1 cellular context compared by ENCODE assay signal in the genomic region with DNA sequence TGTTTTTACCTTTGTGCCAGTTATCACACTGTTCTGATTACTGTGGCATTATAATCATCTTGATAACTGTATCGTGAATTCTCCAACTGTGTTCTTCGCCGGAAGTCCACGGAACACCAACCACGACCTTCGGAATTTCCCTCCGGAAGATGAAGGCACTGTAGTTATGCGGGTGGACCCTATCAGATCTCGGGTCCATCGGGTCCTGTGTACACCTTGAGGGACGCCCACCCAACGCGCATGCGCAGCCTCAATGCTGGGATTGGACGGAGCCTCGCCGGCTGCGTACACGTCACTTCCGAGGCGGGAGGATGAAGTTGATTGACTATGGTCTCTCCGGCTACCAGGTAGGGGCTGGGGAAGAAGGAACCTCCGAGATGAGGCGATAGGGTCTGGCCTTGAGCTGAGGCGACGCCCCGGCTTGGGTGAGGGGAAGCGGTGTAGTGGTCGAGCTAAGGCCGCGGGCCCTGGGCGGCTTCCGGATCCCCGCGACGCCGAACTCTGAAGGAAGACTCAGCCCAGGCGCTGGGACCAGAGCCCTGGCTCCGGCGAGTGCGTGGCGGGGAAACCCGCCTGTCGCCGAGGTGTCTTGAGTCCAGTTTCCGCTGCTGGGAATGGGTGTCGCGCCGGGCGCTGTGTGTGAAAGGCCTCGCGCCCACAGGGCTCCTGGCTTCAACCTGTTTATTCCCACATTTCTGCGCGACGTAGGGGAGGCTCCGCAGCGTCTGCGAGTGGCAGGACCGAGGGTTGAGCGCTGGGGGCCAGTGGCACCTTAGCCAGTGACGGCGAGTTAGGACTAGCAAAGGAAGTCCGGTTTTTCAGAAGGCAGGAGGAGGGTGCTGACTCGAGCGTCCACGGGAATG.
TF ChIP-seq lines count a peak whose summit lies in the region.

A gene with protein sequence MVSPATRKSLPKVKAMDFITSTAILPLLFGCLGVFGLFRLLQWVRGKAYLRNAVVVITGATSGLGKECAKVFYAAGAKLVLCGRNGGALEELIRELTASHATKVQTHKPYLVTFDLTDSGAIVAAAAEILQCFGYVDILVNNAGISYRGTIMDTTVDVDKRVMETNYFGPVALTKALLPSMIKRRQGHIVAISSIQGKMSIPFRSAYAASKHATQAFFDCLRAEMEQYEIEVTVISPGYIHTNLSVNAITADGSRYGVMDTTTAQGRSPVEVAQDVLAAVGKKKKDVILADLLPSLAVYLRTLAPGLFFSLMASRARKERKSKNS (plus strand): TSS at position 320 of the 863 bp plus-strand sequence. CDS start 8 bp downstream, at position 328.

TF ChIP-seq in HepG2, 621 proteins besides CTCF, POLR2A, EP300 and RAD21 (continued from another document and continues in another):
- TF ChIP-seq, protein P1, sequence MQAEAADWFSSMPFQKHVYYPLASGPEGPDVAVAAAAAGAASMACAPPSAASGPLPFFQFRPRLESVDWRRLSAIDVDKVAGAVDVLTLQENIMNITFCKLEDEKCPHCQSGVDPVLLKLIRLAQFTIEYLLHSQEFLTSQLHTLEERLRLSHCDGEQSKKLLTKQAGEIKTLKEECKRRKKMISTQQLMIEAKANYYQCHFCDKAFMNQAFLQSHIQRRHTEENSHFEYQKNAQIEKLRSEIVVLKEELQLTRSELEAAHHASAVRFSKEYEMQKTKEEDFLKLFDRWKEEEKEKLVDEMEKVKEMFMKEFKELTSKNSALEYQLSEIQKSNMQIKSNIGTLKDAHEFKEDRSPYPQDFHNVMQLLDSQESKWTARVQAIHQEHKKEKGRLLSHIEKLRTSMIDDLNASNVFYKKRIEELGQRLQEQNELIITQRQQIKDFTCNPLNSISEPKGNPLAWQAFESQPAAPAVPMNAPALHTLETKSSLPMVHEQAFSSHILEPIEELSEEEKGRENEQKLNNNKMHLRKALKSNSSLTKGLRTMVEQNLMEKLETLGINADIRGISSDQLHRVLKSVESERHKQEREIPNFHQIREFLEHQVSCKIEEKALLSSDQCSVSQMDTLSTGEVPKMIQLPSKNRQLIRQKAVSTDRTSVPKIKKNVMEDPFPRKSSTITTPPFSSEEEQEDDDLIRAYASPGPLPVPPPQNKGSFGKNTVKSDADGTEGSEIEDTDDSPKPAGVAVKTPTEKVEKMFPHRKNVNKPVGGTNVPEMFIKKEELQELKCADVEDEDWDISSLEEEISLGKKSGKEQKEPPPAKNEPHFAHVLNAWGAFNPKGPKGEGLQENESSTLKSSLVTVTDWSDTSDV (CRISPR knock-in tag; IDR thresholded peaks at IDR 0.05): no peak
- TF ChIP-seq, protein P2, sequence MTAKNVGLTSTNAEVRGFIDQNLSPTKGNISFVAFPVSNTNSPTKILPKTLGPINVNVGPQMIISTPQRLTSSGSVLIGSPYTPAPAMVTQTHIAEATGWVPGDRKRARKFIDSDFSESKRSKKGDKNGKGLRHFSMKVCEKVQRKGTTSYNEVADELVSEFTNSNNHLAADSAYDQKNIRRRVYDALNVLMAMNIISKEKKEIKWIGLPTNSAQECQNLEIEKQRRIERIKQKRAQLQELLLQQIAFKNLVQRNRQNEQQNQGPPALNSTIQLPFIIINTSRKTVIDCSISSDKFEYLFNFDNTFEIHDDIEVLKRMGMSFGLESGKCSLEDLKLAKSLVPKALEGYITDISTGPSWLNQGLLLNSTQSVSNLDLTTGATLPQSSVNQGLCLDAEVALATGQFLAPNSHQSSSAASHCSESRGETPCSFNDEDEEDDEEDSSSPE (CRISPR knock-in tag; IDR thresholded peaks at IDR 0.05): peak; percentile 87
- TF ChIP-seq, protein P3, sequence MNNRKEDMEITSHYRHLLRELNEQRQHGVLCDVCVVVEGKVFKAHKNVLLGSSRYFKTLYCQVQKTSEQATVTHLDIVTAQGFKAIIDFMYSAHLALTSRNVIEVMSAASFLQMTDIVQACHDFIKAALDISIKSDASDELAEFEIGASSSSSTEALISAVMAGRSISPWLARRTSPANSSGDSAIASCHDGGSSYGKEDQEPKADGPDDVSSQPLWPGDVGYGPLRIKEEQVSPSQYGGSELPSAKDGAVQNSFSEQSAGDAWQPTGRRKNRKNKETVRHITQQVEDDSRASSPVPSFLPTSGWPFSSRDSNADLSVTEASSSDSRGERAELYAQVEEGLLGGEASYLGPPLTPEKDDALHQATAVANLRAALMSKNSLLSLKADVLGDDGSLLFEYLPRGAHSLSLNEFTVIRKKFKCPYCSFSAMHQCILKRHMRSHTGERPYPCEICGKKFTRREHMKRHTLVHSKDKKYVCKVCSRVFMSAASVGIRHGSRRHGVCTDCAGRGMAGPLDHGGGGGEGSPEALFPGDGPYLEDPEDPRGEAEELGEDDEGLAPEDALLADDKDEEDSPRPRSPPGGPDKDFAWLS (CRISPR knock-in tag; IDR thresholded peaks at IDR 0.05; ENCODE audit: borderline replicate concordance): no peak
- TF ChIP-seq TOE1 (CRISPR knock-in tag; IDR thresholded peaks at IDR 0.05) (no peak), PITX1 (CRISPR knock-in tag; IDR thresholded peaks at IDR 0.05) (peak; percentile 47; the same call in 1 of the 2 replicates), ZMYM4 (CRISPR knock-in tag; IDR thresholded peaks at IDR 0.05) (peak; percentile 92), ZNF232 (CRISPR knock-in tag; IDR thresholded peaks at IDR 0.05; ENCODE audit: borderline replicate concordance) (no peak), ZNF747 (CRISPR knock-in tag; IDR thresholded peaks at IDR 0.05; ENCODE audit: borderline replicate concordance) (no peak), FOXA1 (IDR thresholded peaks at IDR 0.05) (no peak), FOXA1 (CRISPR knock-in tag; IDR thresholded peaks at IDR 0.05) (peak; percentile 93), MAFG (CRISPR knock-in tag; IDR thresholded peaks at IDR 0.05) (no peak), HMGA1 (CRISPR knock-in tag; conservative IDR thresholded peaks at IDR 0.05) (no peak), SOX5 (CRISPR knock-in tag; IDR thresholded peaks at IDR 0.05; ENCODE audit: borderline replicate concordance) (0 out of 2 replicates have a peak, but pooled peaks have one; percentile 27), ZNF10 (CRISPR knock-in tag; IDR thresholded peaks at IDR 0.05; ENCODE audit: borderline replicate concordance, low read depth) (no peak), ZSCAN31 (CRISPR knock-in tag; IDR thresholded peaks at IDR 0.05; ENCODE audit: low read depth) (no peak), FOSL2 (CRISPR knock-in tag; IDR thresholded peaks at IDR 0.05) (0 out of 2 replicates have a peak, but pooled peaks have one; percentile 4), ZNF7 (CRISPR knock-in tag; IDR thresholded peaks at IDR 0.05) (no peak), ZNF598 (CRISPR knock-in tag; IDR thresholded peaks at IDR 0.05; ENCODE audit: borderline replicate concordance) (no peak), JUN (CRISPR knock-in tag; IDR thresholded peaks at IDR 0.05) (no peak), XBP1 (CRISPR knock-in tag; IDR thresholded peaks at IDR 0.05) (no peak), SP1 (IDR thresholded peaks at IDR 0.05) (no peak), SP1 (CRISPR knock-in tag; IDR thresholded peaks at IDR 0.05) (no peak), ATF7-NPFF (CRISPR knock-in tag; IDR thresholded peaks at IDR 0.05; ENCODE audit: low read depth) (0 out of 2 replicates have a peak, but pooled peaks have one; percentile 59), CCAR2 (optimal IDR thresholded peaks at IDR 0.05; ENCODE audit: low read depth, low read length) (no peak), FOXP1 (IDR thresholded peaks at IDR 0.05) (no peak), FOXP1 (CRISPR knock-in tag; IDR thresholded peaks at IDR 0.05) (no peak), SP140L (CRISPR knock-in tag; IDR thresholded peaks at IDR 0.05; ENCODE audit: borderline replicate concordance) (peak; percentile 18; the same call in 1 of the 2 replicates), SMAD3 (CRISPR knock-in tag; IDR thresholded peaks at IDR 0.05) (peak; percentile 32; the same call in 1 of the 2 replicates), POGZ (CRISPR knock-in tag; IDR thresholded peaks at IDR 0.05) (peak; percentile 88)
- TF ChIP-seq, protein P4, sequence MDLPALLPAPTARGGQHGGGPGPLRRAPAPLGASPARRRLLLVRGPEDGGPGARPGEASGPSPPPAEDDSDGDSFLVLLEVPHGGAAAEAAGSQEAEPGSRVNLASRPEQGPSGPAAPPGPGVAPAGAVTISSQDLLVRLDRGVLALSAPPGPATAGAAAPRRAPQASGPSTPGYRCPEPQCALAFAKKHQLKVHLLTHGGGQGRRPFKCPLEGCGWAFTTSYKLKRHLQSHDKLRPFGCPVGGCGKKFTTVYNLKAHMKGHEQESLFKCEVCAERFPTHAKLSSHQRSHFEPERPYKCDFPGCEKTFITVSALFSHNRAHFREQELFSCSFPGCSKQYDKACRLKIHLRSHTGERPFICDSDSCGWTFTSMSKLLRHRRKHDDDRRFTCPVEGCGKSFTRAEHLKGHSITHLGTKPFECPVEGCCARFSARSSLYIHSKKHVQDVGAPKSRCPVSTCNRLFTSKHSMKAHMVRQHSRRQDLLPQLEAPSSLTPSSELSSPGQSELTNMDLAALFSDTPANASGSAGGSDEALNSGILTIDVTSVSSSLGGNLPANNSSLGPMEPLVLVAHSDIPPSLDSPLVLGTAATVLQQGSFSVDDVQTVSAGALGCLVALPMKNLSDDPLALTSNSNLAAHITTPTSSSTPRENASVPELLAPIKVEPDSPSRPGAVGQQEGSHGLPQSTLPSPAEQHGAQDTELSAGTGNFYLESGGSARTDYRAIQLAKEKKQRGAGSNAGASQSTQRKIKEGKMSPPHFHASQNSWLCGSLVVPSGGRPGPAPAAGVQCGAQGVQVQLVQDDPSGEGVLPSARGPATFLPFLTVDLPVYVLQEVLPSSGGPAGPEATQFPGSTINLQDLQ (CRISPR knock-in tag; IDR thresholded peaks at IDR 0.05): peak; percentile 24; the same call in 1 of the 2 replicates
- TF ChIP-seq, protein P5, sequence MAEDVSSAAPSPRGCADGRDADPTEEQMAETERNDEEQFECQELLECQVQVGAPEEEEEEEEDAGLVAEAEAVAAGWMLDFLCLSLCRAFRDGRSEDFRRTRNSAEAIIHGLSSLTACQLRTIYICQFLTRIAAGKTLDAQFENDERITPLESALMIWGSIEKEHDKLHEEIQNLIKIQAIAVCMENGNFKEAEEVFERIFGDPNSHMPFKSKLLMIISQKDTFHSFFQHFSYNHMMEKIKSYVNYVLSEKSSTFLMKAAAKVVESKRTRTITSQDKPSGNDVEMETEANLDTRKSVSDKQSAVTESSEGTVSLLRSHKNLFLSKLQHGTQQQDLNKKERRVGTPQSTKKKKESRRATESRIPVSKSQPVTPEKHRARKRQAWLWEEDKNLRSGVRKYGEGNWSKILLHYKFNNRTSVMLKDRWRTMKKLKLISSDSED (CRISPR knock-in tag; IDR thresholded peaks at IDR 0.05): no peak
- TF ChIP-seq, protein P6, sequence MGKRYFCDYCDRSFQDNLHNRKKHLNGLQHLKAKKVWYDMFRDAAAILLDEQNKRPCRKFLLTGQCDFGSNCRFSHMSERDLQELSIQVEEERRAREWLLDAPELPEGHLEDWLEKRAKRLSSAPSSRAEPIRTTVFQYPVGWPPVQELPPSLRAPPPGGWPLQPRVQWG (CRISPR knock-in tag; IDR thresholded peaks at IDR 0.05; ENCODE audit: borderline replicate concordance, low read depth): no peak
- TF ChIP-seq, protein P7, sequence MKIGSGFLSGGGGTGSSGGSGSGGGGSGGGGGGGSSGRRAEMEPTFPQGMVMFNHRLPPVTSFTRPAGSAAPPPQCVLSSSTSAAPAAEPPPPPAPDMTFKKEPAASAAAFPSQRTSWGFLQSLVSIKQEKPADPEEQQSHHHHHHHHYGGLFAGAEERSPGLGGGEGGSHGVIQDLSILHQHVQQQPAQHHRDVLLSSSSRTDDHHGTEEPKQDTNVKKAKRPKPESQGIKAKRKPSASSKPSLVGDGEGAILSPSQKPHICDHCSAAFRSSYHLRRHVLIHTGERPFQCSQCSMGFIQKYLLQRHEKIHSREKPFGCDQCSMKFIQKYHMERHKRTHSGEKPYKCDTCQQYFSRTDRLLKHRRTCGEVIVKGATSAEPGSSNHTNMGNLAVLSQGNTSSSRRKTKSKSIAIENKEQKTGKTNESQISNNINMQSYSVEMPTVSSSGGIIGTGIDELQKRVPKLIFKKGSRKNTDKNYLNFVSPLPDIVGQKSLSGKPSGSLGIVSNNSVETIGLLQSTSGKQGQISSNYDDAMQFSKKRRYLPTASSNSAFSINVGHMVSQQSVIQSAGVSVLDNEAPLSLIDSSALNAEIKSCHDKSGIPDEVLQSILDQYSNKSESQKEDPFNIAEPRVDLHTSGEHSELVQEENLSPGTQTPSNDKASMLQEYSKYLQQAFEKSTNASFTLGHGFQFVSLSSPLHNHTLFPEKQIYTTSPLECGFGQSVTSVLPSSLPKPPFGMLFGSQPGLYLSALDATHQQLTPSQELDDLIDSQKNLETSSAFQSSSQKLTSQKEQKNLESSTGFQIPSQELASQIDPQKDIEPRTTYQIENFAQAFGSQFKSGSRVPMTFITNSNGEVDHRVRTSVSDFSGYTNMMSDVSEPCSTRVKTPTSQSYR (CRISPR knock-in tag; IDR thresholded peaks at IDR 0.05; ENCODE audit: borderline replicate concordance): no peak
- TF ChIP-seq, protein P8, sequence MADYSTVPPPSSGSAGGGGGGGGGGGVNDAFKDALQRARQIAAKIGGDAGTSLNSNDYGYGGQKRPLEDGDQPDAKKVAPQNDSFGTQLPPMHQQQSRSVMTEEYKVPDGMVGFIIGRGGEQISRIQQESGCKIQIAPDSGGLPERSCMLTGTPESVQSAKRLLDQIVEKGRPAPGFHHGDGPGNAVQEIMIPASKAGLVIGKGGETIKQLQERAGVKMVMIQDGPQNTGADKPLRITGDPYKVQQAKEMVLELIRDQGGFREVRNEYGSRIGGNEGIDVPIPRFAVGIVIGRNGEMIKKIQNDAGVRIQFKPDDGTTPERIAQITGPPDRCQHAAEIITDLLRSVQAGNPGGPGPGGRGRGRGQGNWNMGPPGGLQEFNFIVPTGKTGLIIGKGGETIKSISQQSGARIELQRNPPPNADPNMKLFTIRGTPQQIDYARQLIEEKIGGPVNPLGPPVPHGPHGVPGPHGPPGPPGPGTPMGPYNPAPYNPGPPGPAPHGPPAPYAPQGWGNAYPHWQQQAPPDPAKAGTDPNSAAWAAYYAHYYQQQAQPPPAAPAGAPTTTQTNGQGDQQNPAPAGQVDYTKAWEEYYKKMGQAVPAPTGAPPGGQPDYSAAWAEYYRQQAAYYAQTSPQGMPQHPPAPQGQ (CRISPR knock-in tag; IDR thresholded peaks at IDR 0.05; ENCODE audit: borderline replicate concordance): no peak
